ENCODE assay signal across 27 cellular contexts in the genomic region with DNA sequence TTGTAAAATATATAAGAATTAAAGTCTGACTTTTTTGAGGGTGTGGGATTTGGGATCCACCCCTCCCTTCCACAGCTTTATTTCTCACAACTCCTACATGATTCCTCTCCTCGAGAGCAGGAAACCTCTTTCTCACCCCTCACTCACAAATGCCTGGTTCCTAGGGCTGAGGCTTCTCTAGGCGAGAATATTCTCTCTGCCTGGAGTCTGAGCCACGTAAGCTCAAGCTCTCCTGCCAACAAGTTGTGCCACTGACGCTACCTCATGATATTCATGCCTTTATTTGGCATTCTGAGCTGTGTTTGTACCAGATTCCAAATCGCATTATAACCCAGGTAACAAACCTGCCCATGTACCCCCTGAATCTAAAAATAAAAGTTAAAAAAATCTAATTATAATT. TPM values are rescaled to one million over a fixed set of nuclear protein-coding genes. Genes with fewer than 3 reads are reported as not detected.
A peak's percentile ranks its signal among the peaks of the same experiment; 100 is the strongest.
DNase-seq lines count a peak whose midpoint lies in the region; ATAC-seq and TF ChIP-seq lines count a peak whose summit lies in the region.
"Had no signal": no experiment of that assay in that cellular context is flagged by ENCODE, and none has a peak within 500 bp of the region (broad histone marks: within the 10 kb centered on the region; RNA-seq: fewer than 3 reads in every experiment).

No MANE protein-coding gene starts in this region.

- H3K9me3 Mint-ChIP-seq in WTC11, result no peaks in the 10 kb centered on the region
- H3K9me3 Mint-ChIP-seq: activated CD8-positive, alpha-beta T cell treated with anti-CD3 and anti-CD28 coated beads for 36 hours; activated naive CD4-positive, alpha-beta T cell treated with anti-CD3 and anti-CD28 coated beads, Interleukin-2, amount 50 U/mL, for 24 hours; activated T-helper 2 cell treated with anti-CD3 and anti-CD28 coated beads, Interferon-gamma antibody, Interleukin-2, Interleukin-4, amounts not matched to agents 10 μg/mL and 5 μg/mL and 100 μg/mL, durations not matched to agents 14 hours and 24 hours and 36 hours; neural progenitor cell; T-helper 1 cell treated with Interleukin-12 subunit alpha and Interleukin-12 subunit beta and Interleukin-4 antibody, amounts not matched to agents 30 μg/mL and 1 μg/mL, for 36 hours had no signal

- H3K4me1 Mint-ChIP-seq in WTC11, result peaks cover 25% of the 10 kb centered on the region
- H3K4me1 Mint-ChIP-seq: activated naive CD4-positive, alpha-beta T cell treated with anti-CD3 and anti-CD28 coated beads, Interleukin-2, amount 50 U/mL, for 24 hours had no signal

- H3K36me3 Mint-ChIP-seq in WTC11, result no peaks in the 10 kb centered on the region
- H3K36me3 Mint-ChIP-seq: activated naive CD4-positive, alpha-beta T cell treated with anti-CD3 and anti-CD28 coated beads, Interleukin-2, amount 50 U/mL, for 24 hours; neural progenitor cell had no signal

- H3K4me1 ChIP-seq in left ventricle myocardium inferior (peaks cover 34% of the 10 kb centered on the region), prostate gland (replicated peaks) (peaks cover 11% of the 10 kb centered on the region)
- H3K4me1 ChIP-seq: tibial nerve had no signal

- intact Hi-C loops in left ventricle myocardium inferior (cut with micrococcal nuclease) (no loop called here), prostate gland (cut with DNase I) (no loop called here)

- no peaks in the 10 kb centered on the region for H3K36me3 ChIP-seq in left ventricle myocardium inferior
- no peaks in the 10 kb centered on the region for H3K36me3 ChIP-seq in prostate gland
- H3K36me3 ChIP-seq: neural progenitor cell, tibial nerve had no signal

- H3K27me3 ChIP-seq in left ventricle myocardium inferior (ENCODE audit: low read depth) (no peaks in the 10 kb centered on the region), prostate gland (replicated peaks; ENCODE audit: insufficient read depth) (no peaks in the 10 kb centered on the region)
- H3K27me3 ChIP-seq: neural progenitor cell, tibial nerve had no signal

- ATAC-seq in WTC11, result no peak
- ATAC-seq in GM18868 (IDR thresholded peaks at IDR 0.05; ENCODE audit: unreplicated experiment), result no peak
- ATAC-seq in GM21529 (IDR thresholded peaks at IDR 0.05; ENCODE audit: unreplicated experiment), result no peak
- ATAC-seq: A549; activated CD8-positive, alpha-beta T cell treated with anti-CD3 and anti-CD28 coated beads for 36 hours had no signal

- H3K4me3 Mint-ChIP-seq in WTC11, result no peak overlapping the region
- H3K4me3 Mint-ChIP-seq: activated CD8-positive, alpha-beta T cell treated with anti-CD3 and anti-CD28 coated beads for 36 hours; activated naive CD4-positive, alpha-beta T cell treated with anti-CD3 and anti-CD28 coated beads, Interleukin-2, amount 50 U/mL, for 24 hours; neural progenitor cell; T-helper 1 cell treated with Interleukin-12 subunit alpha and Interleukin-12 subunit beta and Interleukin-4 antibody, amounts not matched to agents 30 μg/mL and 1 μg/mL, for 36 hours had no signal

- CTCF ChIA-PET in WTC11 (lab: Charles Lee), result interaction anchor here (1.0 kb wide), 1 partner anchor 33 kb away, joined by 3 read pairs; no protein-coding TSS in a partner anchor

- WGBS in prostate gland, result 59% methylated on average over 5 of the region's 5 CpGs

- POLR2A ChIA-PET in WTC11 (lab: Charles Lee), result no interaction called here

- no peak overlapping the region for H3K27ac Mint-ChIP-seq in WTC11
- H3K27ac Mint-ChIP-seq: activated CD8-positive, alpha-beta T cell treated with anti-CD3 and anti-CD28 coated beads for 36 hours; activated naive CD4-positive, alpha-beta T cell treated with anti-CD3 and anti-CD28 coated beads, Interleukin-2, amount 50 U/mL, for 24 hours; activated T-helper 2 cell treated with anti-CD3 and anti-CD28 coated beads, Interferon-gamma antibody, Interleukin-2, Interleukin-4, amounts not matched to agents 10 μg/mL and 5 μg/mL and 100 μg/mL, durations not matched to agents 14 hours and 24 hours and 36 hours; neural progenitor cell; T-helper 1 cell treated with Interleukin-12 subunit alpha and Interleukin-12 subunit beta and Interleukin-4 antibody, amounts not matched to agents 30 μg/mL and 1 μg/mL, for 36 hours had no signal

- no peaks in the 10 kb centered on the region for H3K9me3 ChIP-seq in left ventricle myocardium inferior (replicated peaks)
- H3K9me3 ChIP-seq in prostate gland, result no peaks in the 10 kb centered on the region
- H3K9me3 ChIP-seq: A549, SK-N-SH, tibial nerve had no signal

- no peak overlapping the region for H3K4me3 ChIP-seq in left ventricle myocardium inferior
- H3K4me3 ChIP-seq in prostate gland, result no peak overlapping the region
- H3K4me3 ChIP-seq: A549, lung, neural progenitor cell, tibial nerve had no signal

- no peak for TF ChIP-seq POLR2A in prostate gland (IDR thresholded peaks at IDR 0.05)

- TF ChIP-seq CTCF in left ventricle myocardium inferior (IDR thresholded peaks at IDR 0.05; ENCODE audit: borderline replicate concordance) (no peak), prostate gland (IDR thresholded peaks at IDR 0.05) (no peak), WTC11 (IDR thresholded peaks at IDR 0.05) (no peak)

- DNase-seq in Ammon's horn (ENCODE audit: low spot score) (peak; percentile 46), left ventricle myocardium inferior (no peak), prostate gland (ENCODE audit: low spot score) (no peak), WTC11 (ENCODE audit: low spot score) (no peak), NCI-H1436 (lab: John Stamatoyannopoulos, UW) (no peak)
- DNase-seq: activated CD8-positive, alpha-beta T cell treated with anti-CD3 and anti-CD28 coated beads for 36 hours; central memory CD4-positive, alpha-beta T cell; dermis blood vessel endothelial cell; DMS53; NCI-H1105; NCI-H2029; NCI-H226; RPMI8226; SK-N-SH; stimulated activated naive CD4-positive, alpha-beta T cell treated with Interleukin-2 at 50 U/mL for 16 hours had no signal

- H3K27me3 Mint-ChIP-seq in WTC11 (ENCODE audit: low read depth), result peaks cover 2% of the 10 kb centered on the region; the same call in 1 of the 2 replicates

- H3K27ac ChIP-seq in cingulate gyrus (ENCODE audit: low read depth, low read length) (peak overlapping the region; percentile 29), left ventricle myocardium inferior (replicated peaks) (peak overlapping the region; percentile 75), prostate gland (peak overlapping the region; percentile 43 to 60)
- H3K27ac ChIP-seq: A549, neural progenitor cell had no signal

TF ChIP-seq in WTC11, 78 proteins besides CTCF, POLR2A, EP300 and RAD21 (continues in another document):
- no peak for TF ChIP-seq RELA (CRISPR knock-in tag; IDR thresholded peaks at IDR 0.05; ENCODE audit: borderline replicate concordance)
- TF ChIP-seq, protein P1, sequence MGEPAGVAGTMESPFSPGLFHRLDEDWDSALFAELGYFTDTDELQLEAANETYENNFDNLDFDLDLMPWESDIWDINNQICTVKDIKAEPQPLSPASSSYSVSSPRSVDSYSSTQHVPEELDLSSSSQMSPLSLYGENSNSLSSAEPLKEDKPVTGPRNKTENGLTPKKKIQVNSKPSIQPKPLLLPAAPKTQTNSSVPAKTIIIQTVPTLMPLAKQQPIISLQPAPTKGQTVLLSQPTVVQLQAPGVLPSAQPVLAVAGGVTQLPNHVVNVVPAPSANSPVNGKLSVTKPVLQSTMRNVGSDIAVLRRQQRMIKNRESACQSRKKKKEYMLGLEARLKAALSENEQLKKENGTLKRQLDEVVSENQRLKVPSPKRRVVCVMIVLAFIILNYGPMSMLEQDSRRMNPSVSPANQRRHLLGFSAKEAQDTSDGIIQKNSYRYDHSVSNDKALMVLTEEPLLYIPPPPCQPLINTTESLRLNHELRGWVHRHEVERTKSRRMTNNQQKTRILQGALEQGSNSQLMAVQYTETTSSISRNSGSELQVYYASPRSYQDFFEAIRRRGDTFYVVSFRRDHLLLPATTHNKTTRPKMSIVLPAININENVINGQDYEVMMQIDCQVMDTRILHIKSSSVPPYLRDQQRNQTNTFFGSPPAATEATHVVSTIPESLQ (CRISPR knock-in tag; IDR thresholded peaks at IDR 0.05), result no peak
- TF ChIP-seq ZNF671 (CRISPR knock-in tag; IDR thresholded peaks at IDR 0.05), result no peak
- TF ChIP-seq, protein P2, sequence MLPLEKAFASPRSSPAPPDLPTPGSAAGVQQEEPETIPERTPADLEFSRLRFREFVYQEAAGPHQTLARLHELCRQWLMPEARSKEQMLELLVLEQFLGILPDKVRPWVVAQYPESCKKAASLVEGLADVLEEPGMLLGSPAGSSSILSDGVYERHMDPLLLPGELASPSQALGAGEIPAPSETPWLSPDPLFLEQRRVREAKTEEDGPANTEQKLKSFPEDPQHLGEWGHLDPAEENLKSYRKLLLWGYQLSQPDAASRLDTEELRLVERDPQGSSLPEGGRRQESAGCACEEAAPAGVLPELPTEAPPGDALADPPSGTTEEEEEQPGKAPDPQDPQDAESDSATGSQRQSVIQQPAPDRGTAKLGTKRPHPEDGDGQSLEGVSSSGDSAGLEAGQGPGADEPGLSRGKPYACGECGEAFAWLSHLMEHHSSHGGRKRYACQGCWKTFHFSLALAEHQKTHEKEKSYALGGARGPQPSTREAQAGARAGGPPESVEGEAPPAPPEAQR (CRISPR knock-in tag; IDR thresholded peaks at IDR 0.05), result no peak
- no peak for TF ChIP-seq TP53 (CRISPR knock-in tag; IDR thresholded peaks at IDR 0.05)
- TF ChIP-seq ZNF219 (CRISPR knock-in tag; IDR thresholded peaks at IDR 0.05; ENCODE audit: borderline replicate concordance), result no peak
- TF ChIP-seq, protein P3, sequence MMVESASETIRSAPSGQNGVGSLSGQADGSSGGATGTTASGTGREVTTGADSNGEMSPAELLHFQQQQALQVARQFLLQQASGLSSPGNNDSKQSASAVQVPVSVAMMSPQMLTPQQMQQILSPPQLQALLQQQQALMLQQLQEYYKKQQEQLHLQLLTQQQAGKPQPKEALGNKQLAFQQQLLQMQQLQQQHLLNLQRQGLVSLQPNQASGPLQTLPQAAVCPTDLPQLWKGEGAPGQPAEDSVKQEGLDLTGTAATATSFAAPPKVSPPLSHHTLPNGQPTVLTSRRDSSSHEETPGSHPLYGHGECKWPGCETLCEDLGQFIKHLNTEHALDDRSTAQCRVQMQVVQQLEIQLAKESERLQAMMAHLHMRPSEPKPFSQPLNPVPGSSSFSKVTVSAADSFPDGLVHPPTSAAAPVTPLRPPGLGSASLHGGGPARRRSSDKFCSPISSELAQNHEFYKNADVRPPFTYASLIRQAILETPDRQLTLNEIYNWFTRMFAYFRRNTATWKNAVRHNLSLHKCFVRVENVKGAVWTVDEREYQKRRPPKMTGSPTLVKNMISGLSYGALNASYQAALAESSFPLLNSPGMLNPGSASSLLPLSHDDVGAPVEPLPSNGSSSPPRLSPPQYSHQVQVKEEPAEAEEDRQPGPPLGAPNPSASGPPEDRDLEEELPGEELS (CRISPR knock-in tag; IDR thresholded peaks at IDR 0.05), result no peak

RNA-seq across cellular contexts. Expression of a gene that starts 20.8 kb away (rescaled TPM):
- total RNA-seq in left ventricle myocardium inferior (19.7 TPM), prostate gland (1 to 10 TPM in 1 of 2 donors, under 1 TPM in 1; 0.77 to 6.9 TPM), WTC11 (2021) (not detected in 3 replicates)
- total RNA-seq: activated CD8-positive, alpha-beta T cell treated with anti-CD3 and anti-CD28 coated beads for 36 hours; activated T-helper 2 cell treated with anti-CD3 and anti-CD28 coated beads, Interferon-gamma antibody, Interleukin-2, Interleukin-4, amounts not matched to agents 10 μg/mL and 5 μg/mL and 100 μg/mL, durations not matched to agents 14 hours and 24 hours and 36 hours; dermis blood vessel endothelial cell; glomerular endothelial cell had no signal

RNA-seq across cellular contexts. Expression of a gene that starts 41.4 kb away (rescaled TPM):
- total RNA-seq in left ventricle myocardium inferior (0.44 TPM), prostate gland (1 to 10 TPM in 1 of 2 donors, not detected in 1; 9.4 TPM), WTC11 (2021) (1.6 to 2.1 TPM (median 1.7 TPM) in 3 replicates)
- total RNA-seq: activated CD8-positive, alpha-beta T cell treated with anti-CD3 and anti-CD28 coated beads for 36 hours; activated T-helper 2 cell treated with anti-CD3 and anti-CD28 coated beads, Interferon-gamma antibody, Interleukin-2, Interleukin-4, amounts not matched to agents 10 μg/mL and 5 μg/mL and 100 μg/mL, durations not matched to agents 14 hours and 24 hours and 36 hours; dermis blood vessel endothelial cell; glomerular endothelial cell; M059J; tibial nerve had no signal
